14 cellular contexts compared by ENCODE assay signal in the genomic region with DNA sequence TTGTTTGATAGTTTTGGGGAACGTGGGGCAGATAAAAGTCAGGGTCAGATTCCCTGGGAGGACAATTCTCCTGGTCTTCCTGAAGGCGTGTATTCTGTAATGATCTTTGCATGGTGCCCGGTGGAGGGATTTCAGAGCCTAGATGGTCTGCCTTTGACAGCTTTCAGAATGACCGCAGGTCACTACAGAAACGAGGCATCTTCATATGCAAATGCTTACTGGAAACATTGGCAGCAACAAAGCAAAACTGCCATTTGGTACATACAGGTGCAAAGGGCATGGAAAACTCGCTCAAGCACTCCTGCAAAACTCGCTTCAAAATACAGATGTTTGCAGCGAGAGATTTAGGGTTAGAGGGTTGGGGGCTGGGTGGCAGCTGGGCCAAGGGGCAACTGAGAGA. TPM values are rescaled to one million over a fixed set of nuclear protein-coding genes. Genes with fewer than 3 reads are reported as not detected.
DNase-seq lines count a peak whose midpoint lies in the region; TF ChIP-seq lines count a peak whose summit lies in the region.
"Had no signal": no experiment of that assay in that cellular context is flagged by ENCODE, and none has a peak within 500 bp of the region (broad histone marks: within the 10 kb centered on the region; RNA-seq: fewer than 3 reads in every experiment).

No MANE protein-coding gene starts in this region.

- 39 to 62% methylated on average over 8 of the region's 8 CpGs for WGBS in sigmoid colon, 2 donors
- 65 to 71% methylated on average over 8 of the region's 8 CpGs for WGBS in testis, 2 donors

- TF ChIP-seq POLR2A in sigmoid colon (IDR thresholded peaks at IDR 0.05) (no peak), testis (IDR thresholded peaks at IDR 0.05) (no peak)

- H3K4me3 ChIP-seq in sigmoid colon: no peak overlapping the region
- no peak overlapping the region for H3K4me3 ChIP-seq in testis
- H3K4me3 ChIP-seq: GM12878 had no signal

- H3K4me1 ChIP-seq in sigmoid colon (no peaks in the 10 kb centered on the region), testis (no peaks in the 10 kb centered on the region)

- H3K36me3 ChIP-seq in sigmoid colon (no peaks in the 10 kb centered on the region), testis (ENCODE audit: low read depth, missing control alignments) (no peaks in the 10 kb centered on the region)
- H3K36me3 ChIP-seq: BE2C had no signal

- TF ChIP-seq EP300 in sigmoid colon (IDR thresholded peaks at IDR 0.05): no peak

- intact Hi-C loops in sigmoid colon (cut with DNase I): no loop called here
- intact Hi-C loops in testis (cut with DNase I; ENCODE audit: low total_unique reads): no loop called here

- TF ChIP-seq CTCF in VCaP (conservative IDR thresholded peaks at IDR 0.05) (no peak), sigmoid colon (IDR thresholded peaks at IDR 0.05) (no peak), testis (IDR thresholded peaks at IDR 0.05) (no peak)

- DNase-seq in activated effector memory CD4-positive, alpha-beta T cell treated with anti-CD3 and anti-CD28 coated beads, Interleukin-2, amount 50 U/mL, for 16 hours: peak; percentile 14
- no peak for DNase-seq in activated effector memory CD4-positive, alpha-beta T cell treated with Interleukin-2 at 50 U/mL for 16 hours
- peak; percentile 58 to 78 for DNase-seq in NCI-H526 (lab: John Stamatoyannopoulos, UW)
- DNase-seq in sigmoid colon: peak; percentile 3
- DNase-seq in testis: no peak
- DNase-seq in mesenteric fat pad (ENCODE audit: low spot score): no peak
- no peak for DNase-seq in stimulated activated naive CD4-positive, alpha-beta T cell (lab: John Stamatoyannopoulos, UW)
- DNase-seq: BE2C, DMS79 had no signal

- H3K27me3 ChIP-seq in sigmoid colon: peaks cover 8 to 50% (median 30%) of the 10 kb centered on the region in 3 donors
- no peaks in the 10 kb centered on the region for H3K27me3 ChIP-seq in testis
- H3K27me3 ChIP-seq: BE2C had no signal

- peak overlapping the region; percentile 47 for H3K27ac ChIP-seq in VCaP
- no peak overlapping the region for H3K27ac ChIP-seq in sigmoid colon
- no peak overlapping the region for H3K27ac ChIP-seq in testis
- H3K27ac ChIP-seq: HL-60 had no signal

- H3K9me3 ChIP-seq in sigmoid colon (no peaks in the 10 kb centered on the region), testis (no peaks in the 10 kb centered on the region)
- H3K9me3 ChIP-seq: BE2C had no signal

RNA-seq across cellular contexts. Expression of gene C4orf50, which starts 8.8 kb away (rescaled TPM):
- total RNA-seq in sigmoid colon (under 1 TPM; 0.16 to 0.83 (median 0.70) TPM), testis (1 to 10 TPM; 1.8 to 2.7 TPM), mesenteric fat pad (not detected)
- polyA plus RNA-seq in sigmoid colon (under 1 TPM in 2 of 3 donors, not detected in 1; under 0.01 to 0.17 TPM), testis (ENCODE audit: insufficient read depth, low read depth, low replicate concordance) (1.1 TPM)
- total RNA-seq: G401 had no signal
- polyA plus RNA-seq: CD14-positive monocyte had no signal

Comparison
In these comparisons a context has a peak if more than half of its experiments do, and no peak if none do; other contexts are left out.
1. DNase-seq: peak in activated effector memory CD4-positive, alpha-beta T cell treated with anti-CD3 and anti-CD28 coated beads, Interleukin-2, amount 50 U/mL, for 16 hours (single experiment), NCI-H526 (2 of 2) and sigmoid colon (single experiment); none in activated effector memory CD4-positive, alpha-beta T cell treated with Interleukin-2 at 50 U/mL for 16 hours (single experiment), testis (single experiment), mesenteric fat pad (single experiment) and stimulated activated naive CD4-positive, alpha-beta T cell (0 of 6).